In genomic region chr2:74119324-74119723, GRCh38 we compare ENCODE assay signal across 9 cellular contexts. TPM values are rescaled to one million over a fixed set of nuclear protein-coding genes. Genes with fewer than 3 reads are reported as not detected.
DNase-seq lines count a peak whose midpoint lies in the region; ATAC-seq and TF ChIP-seq lines count a peak whose summit lies in the region.
"Had no signal": no experiment of that assay in that cellular context is flagged by ENCODE, and none has a peak within 500 bp of the region (broad histone marks: within the 10 kb centered on the region; RNA-seq: fewer than 3 reads in every experiment).

No MANE protein-coding gene starts in this region.

- peaks cover 13% of the 10 kb centered on the region for H3K4me1 Mint-ChIP-seq in activated CD4-positive, alpha-beta T cell treated with anti-CD3 and anti-CD28 coated beads, Interleukin-2, amount 10 ng/mL, durations not matched to agents 7 days and 5 days

- no peaks in the 10 kb centered on the region for H3K36me3 ChIP-seq in subcutaneous abdominal adipose tissue (ENCODE audit: control insufficient read depth in 5 of 5, insufficient read depth in 5 of 5, low read length in 5 of 5)

- peaks cover 23% of the 10 kb centered on the region for H3K9me3 Mint-ChIP-seq in activated CD4-positive, alpha-beta T cell treated with anti-CD3 and anti-CD28 coated beads, Interleukin-2, amount 10 ng/mL, durations not matched to agents 7 days and 5 days

- no peak for ATAC-seq in GM21360 (IDR thresholded peaks at IDR 0.05; ENCODE audit: unreplicated experiment)

- peaks cover 0 to 16% (median 9%) of the 10 kb centered on the region in 5 donors for H3K9me3 ChIP-seq in subcutaneous abdominal adipose tissue (ENCODE audit: control insufficient read depth in 5 of 5, low read length in 5 of 5)

- H3K27ac ChIP-seq in subcutaneous abdominal adipose tissue (ENCODE audit: low read depth, low read length), result no peak overlapping the region

- peaks cover 0 to 10% (median 2%) of the 10 kb centered on the region in 5 donors for H3K4me1 ChIP-seq in subcutaneous abdominal adipose tissue (ENCODE audit: control insufficient read depth in 5 of 5, insufficient read depth in 5 of 5, low read length in 5 of 5)

- peaks cover 23% of the 10 kb centered on the region for H3K36me3 Mint-ChIP-seq in activated CD4-positive, alpha-beta T cell treated with anti-CD3 and anti-CD28 coated beads, Interleukin-2, amount 10 ng/mL, durations not matched to agents 7 days and 5 days (ENCODE audit: low read depth)

- H3K4me3 Mint-ChIP-seq in activated CD4-positive, alpha-beta T cell treated with anti-CD3 and anti-CD28 coated beads, Interleukin-2, amount 10 ng/mL, durations not matched to agents 7 days and 5 days, result peak overlapping the region; percentile 85

- no peak overlapping the region for H3K27ac Mint-ChIP-seq in activated CD4-positive, alpha-beta T cell treated with anti-CD3 and anti-CD28 coated beads, Interleukin-2, amount 10 ng/mL, durations not matched to agents 7 days and 5 days

- no peaks in the 10 kb centered on the region for H3K27me3 ChIP-seq in subcutaneous abdominal adipose tissue (ENCODE audit: control insufficient read depth in 5 of 5, insufficient read depth in 4 of 5, low read length in 5 of 5)

- peak; percentile 42 for TF ChIP-seq CTCF in choroid plexus epithelial cell (conservative IDR thresholded peaks at IDR 0.05; ENCODE audit: low read depth, low read length)

- CTCF ChIA-PET in activated CD4-positive, alpha-beta T cell treated with anti-CD3 and anti-CD28 coated beads, Interleukin-2, amount 10 ng/mL, durations not matched to agents 7 days and 5 days (lab: Charles Lee), result interaction anchor here (2.5 kb wide), 1 partner anchor 8 kb away, joined by 17 read pairs; no protein-coding TSS in a partner anchor

- H3K4me3 ChIP-seq in choroid plexus epithelial cell (ENCODE audit: low read depth, low read length), result no peak overlapping the region
- peak overlapping the region in 3 of 5 donors; percentile 63 to 86 (median 71) for H3K4me3 ChIP-seq in subcutaneous abdominal adipose tissue (ENCODE audit: low read depth in 1 of 5, low read length in 5 of 5)

- H3K27me3 Mint-ChIP-seq in activated CD4-positive, alpha-beta T cell treated with anti-CD3 and anti-CD28 coated beads, Interleukin-2, amount 10 ng/mL, durations not matched to agents 7 days and 5 days, result peaks cover 4% of the 10 kb centered on the region

- POLR2A ChIA-PET in activated CD4-positive, alpha-beta T cell treated with anti-CD3 and anti-CD28 coated beads, Interleukin-2, amount 10 ng/mL, durations not matched to agents 7 days and 5 days (lab: Charles Lee), result no interaction called here

- no peak for DNase-seq in activated CD4-positive, alpha-beta T cell treated with anti-CD3 and anti-CD28 coated beads, Interleukin-2, amount 10 ng/mL, durations not matched to agents 7 days and 5 days
- DNase-seq in activated CD4-positive, alpha-beta T cell treated with anti-CD3 and anti-CD28 coated beads for 4 hours, result no peak
- DNase-seq in MV-4-11 (lab: John Stamatoyannopoulos, UW) (peak; percentile 26), choroid plexus epithelial cell (ENCODE audit: low read depth) (peak; percentile 54), T1000 (lab: John Stamatoyannopoulos, UW) (no peak), NCI-H1930 (lab: John Stamatoyannopoulos, UW) (no peak)
- DNase-seq: foreskin melanocyte had no signal

- no peak overlapping the region for H3K9ac ChIP-seq in subcutaneous abdominal adipose tissue (ENCODE audit: low read length in 5 of 5)

RNA-seq across cellular contexts. Expression of gene BOLA3, which starts 28.4 kb away (rescaled TPM):
- total RNA-seq in activated CD4-positive, alpha-beta T cell treated with anti-CD3 and anti-CD28 coated beads, Interleukin-2, amount 10 ng/mL, durations not matched to agents 7 days and 5 days, result 10 to 100 TPM; 53.3 to 63.2 TPM

RNA-seq across cellular contexts. Expression of gene MOB1A, which starts 59.4 kb away (rescaled TPM):
- 100 to 1,000 TPM; 163 to 165 TPM for total RNA-seq in activated CD4-positive, alpha-beta T cell treated with anti-CD3 and anti-CD28 coated beads, Interleukin-2, amount 10 ng/mL, durations not matched to agents 7 days and 5 days

Comparison
In these comparisons a context has a peak if more than half of its experiments do, and no peak if none do; other contexts are left out.
1. DNase-seq: peak in MV-4-11 (single experiment) and choroid plexus epithelial cell (single experiment); none in activated CD4-positive, alpha-beta T cell treated with anti-CD3 and anti-CD28 coated beads, Interleukin-2, amount 10 ng/mL, durations not matched to agents 7 days and 5 days (single experiment), activated CD4-positive, alpha-beta T cell treated with anti-CD3 and anti-CD28 coated beads for 4 hours (0 of 2), T1000 (single experiment) and NCI-H1930 (0 of 2).